ENCODE assay signal across 1 cellular context in the genomic region with DNA sequence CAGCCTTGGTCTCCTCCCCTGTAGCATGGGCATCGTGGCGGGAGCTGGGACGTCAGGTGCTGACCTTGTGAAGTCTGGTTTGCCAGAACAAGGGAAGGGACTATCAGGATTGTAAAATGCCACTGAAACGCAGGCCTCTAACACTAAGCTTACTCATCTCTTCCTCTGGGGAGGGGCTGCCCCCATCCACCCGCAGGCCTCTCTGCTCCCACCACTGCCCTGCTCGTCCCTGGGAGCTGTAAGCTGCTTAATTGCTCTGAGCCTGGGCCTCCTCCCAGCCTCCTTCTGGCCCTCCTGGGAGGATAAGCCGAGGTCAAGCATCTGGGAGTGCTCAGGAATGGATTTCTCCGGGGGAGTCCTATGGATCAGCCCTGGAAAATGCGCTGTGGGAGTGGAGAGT.
TF ChIP-seq lines count a peak whose summit lies in the region.

No MANE protein-coding gene starts in this region.

TF ChIP-seq in IMR-90, 13 proteins besides CTCF, POLR2A, EP300 and RAD21:
- no peak for TF ChIP-seq BHLHE40 (IDR thresholded peaks at IDR 0.05; ENCODE audit: low read depth, low read length)
- TF ChIP-seq, protein P1, sequence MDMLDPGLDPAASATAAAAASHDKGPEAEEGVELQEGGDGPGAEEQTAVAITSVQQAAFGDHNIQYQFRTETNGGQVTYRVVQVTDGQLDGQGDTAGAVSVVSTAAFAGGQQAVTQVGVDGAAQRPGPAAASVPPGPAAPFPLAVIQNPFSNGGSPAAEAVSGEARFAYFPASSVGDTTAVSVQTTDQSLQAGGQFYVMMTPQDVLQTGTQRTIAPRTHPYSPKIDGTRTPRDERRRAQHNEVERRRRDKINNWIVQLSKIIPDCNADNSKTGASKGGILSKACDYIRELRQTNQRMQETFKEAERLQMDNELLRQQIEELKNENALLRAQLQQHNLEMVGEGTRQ (IDR thresholded peaks at IDR 0.05; ENCODE audit: low read depth, low read length), result no peak
- TF ChIP-seq MXI1 (IDR thresholded peaks at IDR 0.05; ENCODE audit: borderline replicate concordance, low read depth, low read length), result no peak
- peak; percentile 28; the same call in 1 of the 2 replicates for TF ChIP-seq MAZ (IDR thresholded peaks at IDR 0.05; ENCODE audit: borderline replicate concordance, low read depth, low read length)
- TF ChIP-seq ELK1 (IDR thresholded peaks at IDR 0.05; ENCODE audit: borderline replicate concordance, low read depth, low read length), result no peak
